2 cellular contexts compared by ENCODE assay signal in the genomic region with DNA sequence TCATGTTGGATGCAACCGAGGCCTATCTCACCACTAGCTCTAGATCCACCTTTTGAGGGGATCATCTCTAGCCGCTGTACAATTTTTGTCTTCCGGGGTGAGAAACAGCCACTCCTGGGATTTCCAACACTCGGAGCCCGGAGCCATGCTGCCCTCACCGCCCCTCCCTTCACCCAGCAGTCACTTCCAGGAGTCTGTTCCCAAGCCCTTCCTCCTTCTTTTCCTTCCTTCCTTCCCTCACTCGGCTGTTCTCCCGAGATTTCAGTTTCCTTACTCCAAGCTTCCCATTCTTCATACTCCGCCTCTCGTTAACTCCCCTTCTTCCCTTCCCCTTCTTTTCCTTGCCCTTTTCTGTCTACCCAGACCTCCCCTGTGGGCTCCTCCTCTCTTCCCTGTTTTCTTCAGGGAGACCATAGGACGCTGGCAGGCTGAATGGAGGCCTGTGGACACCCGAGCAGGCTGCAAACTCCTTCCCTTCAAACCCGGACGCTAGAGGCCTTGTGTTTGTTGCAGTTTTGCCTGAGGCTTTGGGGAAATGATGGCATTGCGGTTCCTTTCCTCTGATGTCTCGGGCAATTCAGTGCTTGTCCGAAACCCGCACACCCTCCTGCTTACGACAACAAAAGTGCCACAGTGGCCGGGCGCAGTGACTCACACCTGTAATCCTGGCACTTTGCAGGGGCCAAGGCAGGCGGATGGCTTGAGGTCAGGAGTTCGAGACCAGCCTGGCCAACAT.
TF ChIP-seq lines count a peak whose summit lies in the region.

No MANE protein-coding gene starts in this region.

TF ChIP-seq in IMR-90, 13 proteins besides CTCF, POLR2A, EP300 and RAD21:
- TF ChIP-seq SMC3 (IDR thresholded peaks at IDR 0.05; ENCODE audit: low read depth, low read length) (no peak), MXI1 (IDR thresholded peaks at IDR 0.05; ENCODE audit: borderline replicate concordance, low read depth, low read length) (no peak), RCOR1 (IDR thresholded peaks at IDR 0.05; ENCODE audit: insufficient replicate concordance, low read length) (no peak), MAFK (IDR thresholded peaks at IDR 0.05; ENCODE audit: low read depth, low read length) (no peak), CEBPB (IDR thresholded peaks at IDR 0.05; ENCODE audit: low read depth, low read length) (no peak), NFE2L2 (IDR thresholded peaks at IDR 0.05; ENCODE audit: low read depth, low read length) (no peak), FOS (IDR thresholded peaks at IDR 0.05; ENCODE audit: low read depth, low read length) (no peak)
- TF ChIP-seq, protein P1, sequence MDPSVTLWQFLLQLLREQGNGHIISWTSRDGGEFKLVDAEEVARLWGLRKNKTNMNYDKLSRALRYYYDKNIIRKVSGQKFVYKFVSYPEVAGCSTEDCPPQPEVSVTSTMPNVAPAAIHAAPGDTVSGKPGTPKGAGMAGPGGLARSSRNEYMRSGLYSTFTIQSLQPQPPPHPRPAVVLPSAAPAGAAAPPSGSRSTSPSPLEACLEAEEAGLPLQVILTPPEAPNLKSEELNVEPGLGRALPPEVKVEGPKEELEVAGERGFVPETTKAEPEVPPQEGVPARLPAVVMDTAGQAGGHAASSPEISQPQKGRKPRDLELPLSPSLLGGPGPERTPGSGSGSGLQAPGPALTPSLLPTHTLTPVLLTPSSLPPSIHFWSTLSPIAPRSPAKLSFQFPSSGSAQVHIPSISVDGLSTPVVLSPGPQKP (IDR thresholded peaks at IDR 0.05; ENCODE audit: borderline replicate concordance, low read depth, low read length), result no peak

TF ChIP-seq in K562, 482 proteins besides CTCF, POLR2A, EP300 and RAD21:
- TF ChIP-seq, protein P2, sequence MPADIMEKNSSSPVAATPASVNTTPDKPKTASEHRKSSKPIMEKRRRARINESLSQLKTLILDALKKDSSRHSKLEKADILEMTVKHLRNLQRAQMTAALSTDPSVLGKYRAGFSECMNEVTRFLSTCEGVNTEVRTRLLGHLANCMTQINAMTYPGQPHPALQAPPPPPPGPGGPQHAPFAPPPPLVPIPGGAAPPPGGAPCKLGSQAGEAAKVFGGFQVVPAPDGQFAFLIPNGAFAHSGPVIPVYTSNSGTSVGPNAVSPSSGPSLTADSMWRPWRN (IDR thresholded peaks at IDR 0.05; ENCODE audit: low read depth), result no peak
- TF ChIP-seq HCFC1 (IDR thresholded peaks at IDR 0.05; ENCODE audit: low read depth, low read length) (no peak), FOXJ3 (CRISPR knock-in tag; IDR thresholded peaks at IDR 0.05) (no peak), RBM25 (IDR thresholded peaks at IDR 0.05; ENCODE audit: low read depth, low read length, severe bottlenecking) (no peak), E2F3 (CRISPR knock-in tag; IDR thresholded peaks at IDR 0.05) (no peak), JUND (IDR thresholded peaks at IDR 0.05; ENCODE audit: borderline replicate concordance, low read depth, low read length) (no peak), JUND (tag; IDR thresholded peaks at IDR 0.05; ENCODE audit: borderline replicate concordance, low read depth, low read length) (no peak), ZNF444 (CRISPR knock-in tag; IDR thresholded peaks at IDR 0.05) (no peak)
- TF ChIP-seq, protein P3, sequence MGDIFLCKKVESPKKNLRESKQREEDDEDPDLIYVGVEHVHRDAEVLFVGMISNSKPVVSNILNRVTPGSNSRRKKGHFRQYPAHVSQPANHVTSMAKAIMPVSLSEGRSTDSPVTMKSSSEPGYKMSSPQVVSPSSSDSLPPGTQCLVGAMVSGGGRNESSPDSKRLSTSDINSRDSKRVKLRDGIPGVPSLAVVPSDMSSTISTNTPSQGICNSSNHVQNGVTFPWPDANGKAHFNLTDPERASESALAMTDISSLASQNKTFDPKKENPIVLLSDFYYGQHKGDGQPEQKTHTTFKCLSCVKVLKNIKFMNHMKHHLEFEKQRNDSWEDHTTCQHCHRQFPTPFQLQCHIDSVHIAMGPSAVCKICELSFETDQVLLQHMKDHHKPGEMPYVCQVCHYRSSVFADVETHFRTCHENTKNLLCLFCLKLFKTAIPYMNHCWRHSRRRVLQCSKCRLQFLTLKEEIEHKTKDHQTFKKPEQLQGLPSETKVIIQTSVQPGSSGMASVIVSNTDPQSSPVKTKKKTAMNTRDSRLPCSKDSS (IDR thresholded peaks at IDR 0.05; ENCODE audit: low read depth, partially characterized antibody), result no peak
- TF ChIP-seq, protein P4, sequence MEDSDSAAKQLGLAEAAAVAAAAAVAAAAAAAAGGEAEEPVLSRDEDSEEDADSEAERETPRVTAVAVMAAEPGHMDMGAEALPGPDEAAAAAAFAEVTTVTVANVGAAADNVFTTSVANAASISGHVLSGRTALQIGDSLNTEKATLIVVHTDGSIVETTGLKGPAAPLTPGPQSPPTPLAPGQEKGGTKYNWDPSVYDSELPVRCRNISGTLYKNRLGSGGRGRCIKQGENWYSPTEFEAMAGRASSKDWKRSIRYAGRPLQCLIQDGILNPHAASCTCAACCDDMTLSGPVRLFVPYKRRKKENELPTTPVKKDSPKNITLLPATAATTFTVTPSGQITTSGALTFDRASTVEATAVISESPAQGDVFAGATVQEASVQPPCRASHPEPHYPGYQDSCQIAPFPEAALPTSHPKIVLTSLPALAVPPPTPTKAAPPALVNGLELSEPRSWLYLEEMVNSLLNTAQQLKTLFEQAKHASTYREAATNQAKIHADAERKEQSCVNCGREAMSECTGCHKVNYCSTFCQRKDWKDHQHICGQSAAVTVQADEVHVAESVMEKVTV (CRISPR knock-in tag; IDR thresholded peaks at IDR 0.05), result no peak
- TF ChIP-seq, protein P5, sequence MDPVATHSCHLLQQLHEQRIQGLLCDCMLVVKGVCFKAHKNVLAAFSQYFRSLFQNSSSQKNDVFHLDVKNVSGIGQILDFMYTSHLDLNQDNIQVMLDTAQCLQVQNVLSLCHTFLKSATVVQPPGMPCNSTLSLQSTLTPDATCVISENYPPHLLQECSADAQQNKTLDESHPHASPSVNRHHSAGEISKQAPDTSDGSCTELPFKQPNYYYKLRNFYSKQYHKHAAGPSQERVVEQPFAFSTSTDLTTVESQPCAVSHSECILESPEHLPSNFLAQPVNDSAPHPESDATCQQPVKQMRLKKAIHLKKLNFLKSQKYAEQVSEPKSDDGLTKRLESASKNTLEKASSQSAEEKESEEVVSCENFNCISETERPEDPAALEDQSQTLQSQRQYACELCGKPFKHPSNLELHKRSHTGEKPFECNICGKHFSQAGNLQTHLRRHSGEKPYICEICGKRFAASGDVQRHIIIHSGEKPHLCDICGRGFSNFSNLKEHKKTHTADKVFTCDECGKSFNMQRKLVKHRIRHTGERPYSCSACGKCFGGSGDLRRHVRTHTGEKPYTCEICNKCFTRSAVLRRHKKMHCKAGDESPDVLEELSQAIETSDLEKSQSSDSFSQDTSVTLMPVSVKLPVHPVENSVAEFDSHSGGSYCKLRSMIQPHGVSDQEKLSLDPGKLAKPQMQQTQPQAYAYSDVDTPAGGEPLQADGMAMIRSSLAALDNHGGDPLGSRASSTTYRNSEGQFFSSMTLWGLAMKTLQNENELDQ (CRISPR knock-in tag; IDR thresholded peaks at IDR 0.05; ENCODE audit: borderline replicate concordance), result no peak
